In genomic region chr11:134252539-134253188, GRCh38 we compare ENCODE assay signal across 8 cellular contexts. TPM values are rescaled to one million over a fixed set of nuclear protein-coding genes. Genes with fewer than 3 reads are reported as not detected.
DNase-seq lines count a peak whose midpoint lies in the region; ATAC-seq, FAIRE-seq and TF ChIP-seq lines count a peak whose summit lies in the region.

No MANE protein-coding gene starts in this region.

- TF ChIP-seq POLR2A in NB4 (IDR thresholded peaks at IDR 0.05; ENCODE audit: extremely low read depth, insufficient read length): no peak

- ATAC-seq in activated naive CD4-positive, alpha-beta T cell treated with anti-CD3 and anti-CD28 coated beads, Interleukin-2, amount 50 U/mL, for 72 hours: peak; percentile 19 to 26
- ATAC-seq in right cardiac atrium: peak; percentile 34 to 43

- H3K27ac Mint-ChIP-seq in HFFc6: peak overlapping the region; percentile 79
- H3K27ac Mint-ChIP-seq in activated naive CD4-positive, alpha-beta T cell treated with anti-CD3 and anti-CD28 coated beads, Interleukin-2, amount 50 U/mL, for 72 hours: peak overlapping the region; percentile 89 to 91

- peaks cover 6% of the 10 kb centered on the region for H3K36me3 Mint-ChIP-seq in HFFc6 (ENCODE audit: low read depth)
- H3K36me3 Mint-ChIP-seq in activated naive CD4-positive, alpha-beta T cell treated with anti-CD3 and anti-CD28 coated beads, Interleukin-2, amount 50 U/mL, for 72 hours: peaks cover 4 to 12% of the 10 kb centered on the region in 2 donors

- TF ChIP-seq CTCF in HFFc6 (IDR thresholded peaks at IDR 0.05) (no peak), NB4 (IDR thresholded peaks at IDR 0.05; ENCODE audit: low read depth, low read length) (no peak)

- peaks cover 17 to 41% (median 38%) of the 10 kb centered on the region in 3 donors for H3K36me3 ChIP-seq in skeletal muscle tissue (ENCODE audit: control insufficient read depth in 3 of 3, insufficient read depth in 3 of 3, low read length in 3 of 3)

- H3K4me3 ChIP-seq in NB4 (ENCODE audit: low read depth, low read length): peak overlapping the region; percentile 75
- H3K4me3 ChIP-seq in right cardiac atrium (ENCODE audit: low read length): peak overlapping the region; percentile 71
- peak overlapping the region; percentile 79 to 96 (median 85) for H3K4me3 ChIP-seq in skeletal muscle tissue (ENCODE audit: low read length in 3 of 3)

- H3K27ac ChIP-seq in right cardiac atrium (ENCODE audit: low read length) (peak overlapping the region; percentile 27), skeletal muscle tissue (ENCODE audit: low read depth, low read length) (peak overlapping the region; percentile 10)

- 3% methylated on average over 22 of the region's 22 CpGs for WGBS in right cardiac atrium

- peaks cover 30% of the 10 kb centered on the region for H3K4me1 Mint-ChIP-seq in HFFc6 (ENCODE audit: low read depth)

- no peak for FAIRE-seq in frontal cortex (lab: Jason Lieb, UNC)

- H3K4me1 ChIP-seq in right cardiac atrium (ENCODE audit: control insufficient read depth, insufficient read depth, low read length): no peaks in the 10 kb centered on the region
- peaks cover 14 to 20% (median 18%) of the 10 kb centered on the region in 3 donors for H3K4me1 ChIP-seq in skeletal muscle tissue (ENCODE audit: control insufficient read depth in 3 of 3, insufficient read depth in 3 of 3, low read length in 3 of 3)

- no peaks in the 10 kb centered on the region for H3K9me3 Mint-ChIP-seq in HFFc6
- H3K9me3 Mint-ChIP-seq in activated naive CD4-positive, alpha-beta T cell treated with anti-CD3 and anti-CD28 coated beads, Interleukin-2, amount 50 U/mL, for 72 hours: no peaks in the 10 kb centered on the region

- intact Hi-C loops in right cardiac atrium (cut with DNase I): no loop called here

- H3K27me3 Mint-ChIP-seq in HFFc6 (ENCODE audit: insufficient read depth): no peaks in the 10 kb centered on the region; the same call in 1 of the 2 replicates

- DNase-seq in NCI-H2029 treated with DMSO at 0.1 percent for 48 hours (lab: John Stamatoyannopoulos, UW): peak; percentile 21
- DNase-seq in NCI-H2029 (lab: John Stamatoyannopoulos, UW): no peak
- peak; percentile 47 for DNase-seq in HFFc6
- DNase-seq in NB4 (ENCODE audit: low read depth): no peak
- DNase-seq in activated naive CD4-positive, alpha-beta T cell treated with anti-CD3 and anti-CD28 coated beads, Interleukin-2, amount 50 U/mL, for 72 hours (ENCODE audit: low spot score in 2 of 2): peak in 1 of 2 donors; percentile 36
- DNase-seq in right cardiac atrium: peak in 2 of 3 donors; percentile 34 to 59
- no peak for DNase-seq in frontal cortex (ENCODE audit: low spot score in 2 of 2)

- H3K9ac ChIP-seq in skeletal muscle tissue (ENCODE audit: low read depth in 1 of 3, low read length in 3 of 3): peak overlapping the region; percentile 67 to 87 (median 78)

- peak overlapping the region; percentile 94 for H3K4me3 Mint-ChIP-seq in HFFc6

- H3K9me3 ChIP-seq in right cardiac atrium (ENCODE audit: control insufficient read depth, low read length) (no peaks in the 10 kb centered on the region), skeletal muscle tissue (ENCODE audit: control insufficient read depth in 3 of 3, low read length in 3 of 3) (no peaks in the 10 kb centered on the region)

- no peaks in the 10 kb centered on the region for H3K27me3 ChIP-seq in right cardiac atrium (ENCODE audit: control insufficient read depth, insufficient read depth)
- H3K27me3 ChIP-seq in skeletal muscle tissue (ENCODE audit: control insufficient read depth in 3 of 3, insufficient read depth in 3 of 3, low read length in 3 of 3): no peaks in the 10 kb centered on the region

RNA-seq across cellular contexts. Expression of gene THYN1, which starts 0.5 kb away (rescaled TPM):
- 10 to 100 TPM; 32.7 to 36.8 (median 34.2) TPM for total RNA-seq in HFFc6 (2021; fragmentation: NEBNext Ultra II Directional; extraction: Animal tissue kit (Norgen Biotek cat#: 25700))
- 10 to 100 TPM; 81.4 to 85.0 TPM for total RNA-seq in activated naive CD4-positive, alpha-beta T cell treated with anti-CD3 and anti-CD28 coated beads, Interleukin-2, amount 50 U/mL, for 72 hours
- 10 to 100 TPM; 35.6 to 51.3 (median 44.2) TPM for total RNA-seq in right cardiac atrium
- polyA plus RNA-seq in right cardiac atrium: 57.0 TPM
- total RNA-seq in skeletal muscle tissue: 31.3 TPM
- 44.4 TPM for total RNA-seq in frontal cortex

RNA-seq across cellular contexts. Expression of gene ACAD8, which starts 0.7 kb away (rescaled TPM):
- 10 to 100 TPM; 11.8 to 15.7 (median 13.8) TPM for total RNA-seq in HFFc6 (2021; fragmentation: NEBNext Ultra II Directional; extraction: Animal tissue kit (Norgen Biotek cat#: 25700))
- 10 to 100 TPM; 19.2 to 25.2 TPM for total RNA-seq in activated naive CD4-positive, alpha-beta T cell treated with anti-CD3 and anti-CD28 coated beads, Interleukin-2, amount 50 U/mL, for 72 hours
- 10 to 100 TPM; 18.7 to 34.6 (median 27.3) TPM for total RNA-seq in right cardiac atrium
- 25.6 TPM for polyA plus RNA-seq in right cardiac atrium
- total RNA-seq in skeletal muscle tissue: 13.0 TPM
- total RNA-seq in frontal cortex: 24.5 TPM

RNA-seq across cellular contexts. Expression of gene GLB1L3, which starts 23.5 kb away (rescaled TPM):
- total RNA-seq in HFFc6 (2021; fragmentation: NEBNext Ultra II Directional; extraction: Animal tissue kit (Norgen Biotek cat#: 25700)): not detected
- 10 to 100 TPM in 1 of 2 donors, 1 to 10 TPM in 1; 7.3 to 19.3 TPM for total RNA-seq in activated naive CD4-positive, alpha-beta T cell treated with anti-CD3 and anti-CD28 coated beads, Interleukin-2, amount 50 U/mL, for 72 hours
- total RNA-seq in right cardiac atrium: not detected
- not detected for polyA plus RNA-seq in right cardiac atrium
- total RNA-seq in skeletal muscle tissue: not detected
- 0.41 TPM for total RNA-seq in frontal cortex

RNA-seq across cellular contexts. Expression of gene VPS26B, which starts 28.2 kb away (rescaled TPM):
- total RNA-seq in HFFc6 (2021; fragmentation: NEBNext Ultra II Directional; extraction: Animal tissue kit (Norgen Biotek cat#: 25700)): 10 to 100 TPM; 36.5 to 45.0 (median 39.1) TPM
- total RNA-seq in activated naive CD4-positive, alpha-beta T cell treated with anti-CD3 and anti-CD28 coated beads, Interleukin-2, amount 50 U/mL, for 72 hours: 10 to 100 TPM; 38.5 to 39.2 TPM
- total RNA-seq in right cardiac atrium (10 to 100 TPM; 31.5 to 38.0 (median 35.2) TPM), skeletal muscle tissue (19.8 TPM), frontal cortex (61.1 TPM)
- polyA plus RNA-seq in right cardiac atrium: 18.7 TPM

RNA-seq across cellular contexts. Expression of gene NCAPD3, which starts 28.9 kb away (rescaled TPM):
- 10 to 100 TPM; 19.6 to 31.1 (median 29.4) TPM for total RNA-seq in HFFc6 (2021; fragmentation: NEBNext Ultra II Directional; extraction: Animal tissue kit (Norgen Biotek cat#: 25700))
- total RNA-seq in activated naive CD4-positive, alpha-beta T cell treated with anti-CD3 and anti-CD28 coated beads, Interleukin-2, amount 50 U/mL, for 72 hours: 100 to 1,000 TPM in 1 of 2 donors, 10 to 100 TPM in 1; 93.7 to 169 TPM
- total RNA-seq in right cardiac atrium (10 to 100 TPM in 2 of 4 donors, 1 to 10 TPM in 2; 8.7 to 11.1 (median 10.0) TPM), skeletal muscle tissue (11.0 TPM), frontal cortex (11.0 TPM)
- 5.4 TPM for polyA plus RNA-seq in right cardiac atrium

Comparison
In these comparisons a context has a peak if more than half of its experiments do, and no peak if none do; other contexts are left out.
1. DNase-seq: peak in NCI-H2029 treated with DMSO at 0.1 percent for 48 hours (single experiment), HFFc6 (single experiment) and right cardiac atrium (2 of 3); none in NCI-H2029 (single experiment), NB4 (single experiment) and frontal cortex (0 of 2).
2. Peak in every context shown above with its lines, with median percentiles within 50 percentile points of each other: H3K4me3 ChIP-seq.